Comparison of ENCODE assay signal across 14 cellular contexts in genomic region chr13:109999659-110000533, GRCh38.
DNase-seq lines count a peak whose midpoint lies in the region; FAIRE-seq and TF ChIP-seq lines count a peak whose summit lies in the region.
"Had no signal": no experiment of that assay in that cellular context is flagged by ENCODE, and none has a peak within 500 bp of the region (broad histone marks: within the 10 kb centered on the region; RNA-seq: fewer than 3 reads in every experiment).

No MANE protein-coding gene starts in this region.

- H3K79me2 ChIP-seq in PC-9 (ENCODE audit: low read depth) (no peaks in the 10 kb centered on the region), keratinocyte (ENCODE audit: control insufficient read depth, insufficient read depth, low read length) (no peaks in the 10 kb centered on the region)

- H3K4me3 ChIP-seq in PC-9 (no peak overlapping the region), keratinocyte (ENCODE audit: control insufficient read depth in 2 of 3, extremely low read depth in 1 of 3, insufficient read depth in 2 of 3, low read depth in 1 of 3, low read length in 3 of 3) (peak overlapping the region in 1 of 3 experiments; percentile 11), skeletal muscle tissue (ENCODE audit: low read length in 3 of 3) (no peak overlapping the region)

- FAIRE-seq in keratinocyte (lab: Jason Lieb, UNC): peak; percentile 61
- FAIRE-seq: GM12891, GM18507 had no signal

- TF ChIP-seq CTCF in C4-2B (conservative IDR thresholded peaks at IDR 0.05): no peak
- no peak for TF ChIP-seq CTCF in PC-9 (conservative IDR thresholded peaks at IDR 0.05)
- TF ChIP-seq CTCF in keratinocyte (optimal IDR thresholded peaks at IDR 0.05 in 1 of 3, IDR thresholded peaks at IDR 0.05 in 1 of 3, conservative IDR thresholded peaks at IDR 0.05 in 1 of 3; ENCODE audit: extremely low read depth in 1 of 3, insufficient read depth in 2 of 3, low read length in 3 of 3): no peak

- no peaks in the 10 kb centered on the region for H3K9me2 ChIP-seq in PC-9 (ENCODE audit: insufficient read depth)

- H3K27me3 ChIP-seq in PC-9 (ENCODE audit: insufficient read depth, low read depth): no peaks in the 10 kb centered on the region
- no peaks in the 10 kb centered on the region for H3K27me3 ChIP-seq in keratinocyte (ENCODE audit: control insufficient read depth, extremely low read depth, insufficient read depth, low read length)
- H3K27me3 ChIP-seq in skeletal muscle tissue (ENCODE audit: control insufficient read depth in 3 of 3, insufficient read depth in 3 of 3, low read length in 3 of 3): peaks cover 4 to 6% (median 5%) of the 10 kb centered on the region in 3 donors

- H3K4me2 ChIP-seq in PC-9 (peak overlapping the region; percentile 48), keratinocyte (ENCODE audit: control insufficient read depth, extremely low read depth, insufficient read depth, low read depth, low read length) (peak overlapping the region; percentile 65)

- DNase-seq in PC-9: peak in 1 of 2 experiments; percentile 65
- no peak for DNase-seq in keratinocyte (ENCODE audit: low read depth, low spot score)
- no peak for DNase-seq in NCI-H1436 treated with DMSO at 0.1 percent for 48 hours (lab: John Stamatoyannopoulos, UW)
- no peak for DNase-seq in inferior parietal cortex (ENCODE audit: extremely low spot score)
- no peak for DNase-seq in 8988T
- DNase-seq: CD4-positive, alpha-beta T cell; DMS53; NCI-H1930; NCI-H345; NCI-H524 treated with DMSO at 0.1 percent for 48 hours had no signal

- intact Hi-C loops in PC-9 (cut with micrococcal nuclease; ENCODE audit: unreplicated experiment): loop anchor here (1.0 to 10.0 kb wide), 10 partner anchors 12 to 1085 kb away; partner anchors contain the start of gene IRS2

- POLR2A ChIA-PET in PC-9 (lab: Charles Lee; ENCODE audit: unreplicated experiment): interaction anchor here (0.6 kb wide), 2 partner anchors 131 to 714 kb away, joined by 4 to 7 read pairs; no protein-coding TSS in a partner anchor

- no peak overlapping the region for H3K9ac ChIP-seq in keratinocyte (ENCODE audit: control insufficient read depth, extremely low read depth, insufficient read depth, low read length)
- H3K9ac ChIP-seq in skeletal muscle tissue (ENCODE audit: low read depth in 1 of 3, low read length in 3 of 3): no peak overlapping the region

- H4K20me1 ChIP-seq in PC-9 (ENCODE audit: insufficient read depth) (no peaks in the 10 kb centered on the region), keratinocyte (ENCODE audit: control insufficient read depth, extremely low read depth, insufficient read depth, low read length) (no peaks in the 10 kb centered on the region)

- H3K9me3 ChIP-seq in PC-9 (ENCODE audit: insufficient read depth, low read depth): no peaks in the 10 kb centered on the region
- H3K9me3 ChIP-seq in keratinocyte (ENCODE audit: control insufficient read depth, low read depth, low read length): no peaks in the 10 kb centered on the region
- no peaks in the 10 kb centered on the region for H3K9me3 ChIP-seq in skeletal muscle tissue (ENCODE audit: control insufficient read depth in 3 of 3, low read length in 3 of 3)

- H3K27ac ChIP-seq in C4-2B: peak overlapping the region; percentile 18; the same call in 1 of the 2 replicates
- no peak overlapping the region for H3K27ac ChIP-seq in PC-9
- H3K27ac ChIP-seq in keratinocyte (ENCODE audit: control insufficient read depth, insufficient read depth, low read length): no peak overlapping the region
- peak overlapping the region; percentile 19 for H3K27ac ChIP-seq in skeletal muscle tissue (ENCODE audit: low read depth, low read length)

- no peaks in the 10 kb centered on the region for H3K9me1 ChIP-seq in keratinocyte (ENCODE audit: control insufficient read depth, extremely low read depth, insufficient read depth, low read length)

- CTCF ChIA-PET in PC-9 (lab: Charles Lee): no interaction called here

- H3K4me1 ChIP-seq in PC-9 (replicated peaks; ENCODE audit: insufficient read depth) (peaks cover 50% of the 10 kb centered on the region), keratinocyte (ENCODE audit: control insufficient read depth, extremely low read depth, insufficient read depth, low read length) (peaks cover 37% of the 10 kb centered on the region), skeletal muscle tissue (ENCODE audit: control insufficient read depth in 3 of 3, insufficient read depth in 3 of 3, low read length in 3 of 3) (peaks cover 0 to 5% (median 0%) of the 10 kb centered on the region in 3 donors)

- peaks cover 20% of the 10 kb centered on the region for H3F3A ChIP-seq in PC-9 (ENCODE audit: insufficient read depth, low read depth)

- BruUV-seq in PC-9 (replicated peaks; lab: Mats Ljungman, UMichigan): no TSS peak

- dilution Hi-C loops in keratinocyte (cut with MboI; ENCODE audit: extremely low pct_ligation_motif_present, low sequenced_read_pairs): no loop called here

- H3K36me3 ChIP-seq in PC-9 (ENCODE audit: low read depth) (no peaks in the 10 kb centered on the region), keratinocyte (ENCODE audit: control insufficient read depth in 2 of 2, extremely low read depth in 1 of 2, insufficient read depth in 2 of 2, low read length in 2 of 2) (no peaks in the 10 kb centered on the region), skeletal muscle tissue (ENCODE audit: control insufficient read depth in 3 of 3, insufficient read depth in 3 of 3, low read length in 3 of 3) (no peaks in the 10 kb centered on the region)

- H2AFZ ChIP-seq in PC-9 (no peak overlapping the region), keratinocyte (ENCODE audit: control insufficient read depth, low read length) (peak overlapping the region; percentile 58)

Comparison
In these comparisons a context has a peak if more than half of its experiments do, and no peak if none do; other contexts are left out.
1. H3K27ac ChIP-seq: peak in C4-2B (single experiment) and skeletal muscle tissue (single experiment); none in PC-9 (single experiment) and keratinocyte (single experiment).